Comparison of ENCODE assay signal across 8 cellular contexts in genomic region chr1:36149973-36150295, GRCh38. TPM values are rescaled to one million over a fixed set of nuclear protein-coding genes. Genes with fewer than 3 reads are reported as not detected.
A peak's percentile ranks its signal among the peaks of the same experiment; 100 is the strongest.
DNase-seq lines count a peak whose midpoint lies in the region; ATAC-seq and TF ChIP-seq lines count a peak whose summit lies in the region.

No MANE protein-coding gene starts in this region.

- peaks cover 36% of the 10 kb centered on the region for H3K4me1 ChIP-seq in adipocyte (ENCODE audit: control insufficient read depth, insufficient read depth, low read length)
- H3K4me1 ChIP-seq in lung (ENCODE audit: control insufficient read depth in 2 of 2, insufficient read depth in 2 of 2, low read length in 2 of 2): peaks cover 13 to 19% of the 10 kb centered on the region in 2 donors

- no peak for ATAC-seq in lung (ENCODE audit: insufficient read depth, low FRiP score)
- ATAC-seq in GM19351 (IDR thresholded peaks at IDR 0.05; ENCODE audit: unreplicated experiment): no peak
- no peak for ATAC-seq in HG02884 (IDR thresholded peaks at IDR 0.05; ENCODE audit: unreplicated experiment)

- H3K36me3 Mint-ChIP-seq in type B pancreatic cell: no peaks in the 10 kb centered on the region

- peak; percentile 28 for DNase-seq in activated naive CD4-positive, alpha-beta T cell treated with Interleukin-2 at 50 U/mL for 16 hours
- DNase-seq in activated naive CD4-positive, alpha-beta T cell treated with anti-CD3 and anti-CD28 coated beads, Interleukin-2, amount 50 U/mL, for 16 hours: no peak
- DNase-seq in adipocyte (ENCODE audit: low read depth): no peak
- peak; percentile 32 for DNase-seq in lung (ENCODE audit: low spot score)
- DNase-seq in type B pancreatic cell (ENCODE audit: extremely low spot score, unreplicated experiment): no peak
- DNase-seq in AG20443 (ENCODE audit: low spot score): no peak

- no peaks in the 10 kb centered on the region for H3K27me3 Mint-ChIP-seq in type B pancreatic cell

- peak overlapping the region; percentile 66 for H3K4me3 ChIP-seq in adipocyte (ENCODE audit: low read length)
- H3K4me3 ChIP-seq in lung: no peak overlapping the region

- H3K4me3 Mint-ChIP-seq in type B pancreatic cell: peak overlapping the region; percentile 99

- H3K27ac ChIP-seq in lung (ENCODE audit: low read depth in 1 of 2, low read length in 1 of 2): peak overlapping the region; percentile 99

- no peak for TF ChIP-seq CTCF in lung (IDR thresholded peaks at IDR 0.05; ENCODE audit: control extremely low read depth, extremely low read depth)
- TF ChIP-seq CTCF in type B pancreatic cell (conservative IDR thresholded peaks at IDR 0.05): no peak

- H3K4me1 Mint-ChIP-seq in type B pancreatic cell (ENCODE audit: unreplicated experiment): peaks cover 34% of the 10 kb centered on the region

- peak overlapping the region; percentile 83 for H3K9ac ChIP-seq in adipocyte (ENCODE audit: low read length)

- H3K9me3 Mint-ChIP-seq in type B pancreatic cell: no peaks in the 10 kb centered on the region

- H3K9me3 ChIP-seq in adipocyte (ENCODE audit: control insufficient read depth, low read length): no peaks in the 10 kb centered on the region
- H3K9me3 ChIP-seq in lung (ENCODE audit: control insufficient read depth in 2 of 2, insufficient read depth in 1 of 2, low read length in 1 of 2): no peaks in the 10 kb centered on the region

- no peaks in the 10 kb centered on the region for H3K27me3 ChIP-seq in adipocyte (replicated peaks; ENCODE audit: control insufficient read depth, insufficient read depth, low read length)
- H3K27me3 ChIP-seq in lung (ENCODE audit: control insufficient read depth, insufficient read depth): no peaks in the 10 kb centered on the region

- no peaks in the 10 kb centered on the region for H3K36me3 ChIP-seq in adipocyte (ENCODE audit: control insufficient read depth, insufficient read depth, low read length, severe bottlenecking)
- no peaks in the 10 kb centered on the region for H3K36me3 ChIP-seq in lung (ENCODE audit: control insufficient read depth in 2 of 2, insufficient read depth in 2 of 2, low read length in 2 of 2)

- peak overlapping the region; percentile 98 for H3K27ac Mint-ChIP-seq in type B pancreatic cell

- 29 to 49% methylated on average over 6 of the region's 6 CpGs for WGBS in lung, 2 donors

RNA-seq across cellular contexts. Expression of gene TRAPPC3, which starts 0.6 kb away (rescaled TPM):
- 10 to 100 TPM; 37.3 to 61.8 TPM for total RNA-seq in lung
- polyA plus RNA-seq in lung: 10 to 100 TPM; 60.8 to 83.9 TPM
- total RNA-seq in type B pancreatic cell (ENCODE audit: low replicate concordance): 63.4 and 75.6 TPM in 2 replicates

RNA-seq across cellular contexts. Expression of gene MAP7D1, which starts 6.0 kb away (rescaled TPM):
- total RNA-seq in lung: 100 to 1,000 TPM in 1 of 2 donors, 10 to 100 TPM in 1; 47.3 to 140 TPM
- 100 to 1,000 TPM in 1 of 2 donors, 10 to 100 TPM in 1; 53.9 to 103 TPM for polyA plus RNA-seq in lung
- total RNA-seq in type B pancreatic cell (ENCODE audit: low replicate concordance): 94.5 and 112 TPM in 2 replicates

RNA-seq across cellular contexts. Expression of gene COL8A2, which starts 24.9 kb away (rescaled TPM):
- total RNA-seq in lung (1 to 10 TPM; 2.0 to 6.0 TPM), type B pancreatic cell (ENCODE audit: low replicate concordance) (0.14 and 2.5 TPM in 2 replicates)
- 1 to 10 TPM; 2.8 to 3.8 TPM for polyA plus RNA-seq in lung

Comparison
In these comparisons a context has a peak if more than half of its experiments do, and no peak if none do; other contexts are left out.
1. DNase-seq: peak in activated naive CD4-positive, alpha-beta T cell treated with Interleukin-2 at 50 U/mL for 16 hours (single experiment) and lung (single experiment); none in activated naive CD4-positive, alpha-beta T cell treated with anti-CD3 and anti-CD28 coated beads, Interleukin-2, amount 50 U/mL, for 16 hours (single experiment), adipocyte (single experiment), type B pancreatic cell (single experiment) and AG20443 (single experiment).